1 cellular context compared by ENCODE assay signal in the genomic region with DNA sequence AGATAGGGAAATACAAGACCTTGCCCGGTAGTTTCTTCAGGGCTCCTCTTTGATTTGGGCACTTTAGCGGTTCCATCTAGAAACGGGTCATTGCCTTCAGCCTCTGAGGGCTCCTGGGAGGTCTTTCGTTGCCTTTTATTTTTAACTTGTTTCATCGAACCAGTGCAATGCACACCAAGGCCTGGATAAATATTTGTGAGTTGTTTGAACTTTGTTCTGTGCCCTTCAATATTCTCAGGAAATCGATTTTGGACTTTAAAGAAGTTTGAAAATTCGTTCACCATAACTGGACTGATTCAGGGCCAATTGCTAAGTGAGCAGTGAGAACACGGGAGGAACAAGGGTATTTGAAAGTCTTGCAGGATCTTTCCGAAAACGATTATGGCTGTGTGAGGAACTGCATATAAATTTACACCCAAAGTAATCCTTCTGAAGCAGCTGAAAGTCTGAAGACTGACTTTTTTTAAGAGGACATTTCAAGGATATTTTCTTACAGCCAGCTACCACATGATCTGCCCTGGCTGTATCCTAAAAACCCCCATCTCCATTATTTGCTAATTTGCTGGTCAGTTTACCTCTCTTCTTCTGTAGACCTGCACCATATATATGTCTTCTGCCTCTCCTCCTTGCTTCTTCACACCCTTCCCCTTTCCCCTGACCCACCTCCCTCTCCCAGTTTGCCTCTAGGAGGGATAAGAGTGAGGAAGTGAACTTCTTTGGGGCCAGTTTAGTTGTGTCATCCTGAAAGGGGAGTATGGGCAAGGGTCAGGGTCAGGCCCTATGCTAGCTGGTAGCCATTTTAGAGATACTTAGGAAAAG.
TF ChIP-seq lines count a peak whose summit lies in the region.

No MANE protein-coding gene starts in this region.

TF ChIP-seq in HepG2, 621 proteins besides CTCF, POLR2A, EP300 and RAD21 (continued from another document and continues in another):
- TF ChIP-seq ZNF280D (CRISPR knock-in tag; IDR thresholded peaks at IDR 0.05) (peak; percentile 63; the same call in 1 of the 2 replicates), FOXO4 (CRISPR knock-in tag; conservative IDR thresholded peaks at IDR 0.05) (no peak), ZUFSP (CRISPR knock-in tag; IDR thresholded peaks at IDR 0.05; ENCODE audit: borderline replicate concordance) (no peak), ZFP91 (CRISPR knock-in tag; IDR thresholded peaks at IDR 0.05; ENCODE audit: borderline replicate concordance) (0 out of 2 replicates have a peak, but pooled peaks have one; percentile 27), RBAK (CRISPR knock-in tag; IDR thresholded peaks at IDR 0.05) (no peak), HES4 (CRISPR knock-in tag; IDR thresholded peaks at IDR 0.05; ENCODE audit: borderline replicate concordance) (no peak), AHDC1 (CRISPR knock-in tag; IDR thresholded peaks at IDR 0.05; ENCODE audit: borderline replicate concordance) (peak; percentile 93), REST (IDR thresholded peaks at IDR 0.05; ENCODE audit: borderline replicate concordance in 1 of 2, low read depth in 1 of 2, low read length in 2 of 2) (peak in 1 of 2 experiments; percentile 29; a peak in 1 of 4 replicates), MED8 (CRISPR knock-in tag; IDR thresholded peaks at IDR 0.05; ENCODE audit: insufficient replicate concordance) (no peak), PREB (CRISPR knock-in tag; IDR thresholded peaks at IDR 0.05) (no peak), GABPA (IDR thresholded peaks at IDR 0.05; ENCODE audit: low read depth, low read length) (no peak), GABPA (CRISPR knock-in tag; IDR thresholded peaks at IDR 0.05; ENCODE audit: low read depth) (0 out of 2 replicates have a peak, but pooled peaks have one; percentile 9), ZNF75D (CRISPR knock-in tag; IDR thresholded peaks at IDR 0.05; ENCODE audit: borderline replicate concordance) (no peak), ZNF674 (CRISPR knock-in tag; IDR thresholded peaks at IDR 0.05; ENCODE audit: low read depth) (no peak), MAF1 (CRISPR knock-in tag; IDR thresholded peaks at IDR 0.05; ENCODE audit: borderline replicate concordance) (no peak), MIER2 (CRISPR knock-in tag; IDR thresholded peaks at IDR 0.05) (0 out of 2 replicates have a peak, but pooled peaks have one; percentile 27), ATF1 (CRISPR knock-in tag; IDR thresholded peaks at IDR 0.05) (peak; percentile 30; the same call in 1 of the 2 replicates)
- TF ChIP-seq, protein P1, sequence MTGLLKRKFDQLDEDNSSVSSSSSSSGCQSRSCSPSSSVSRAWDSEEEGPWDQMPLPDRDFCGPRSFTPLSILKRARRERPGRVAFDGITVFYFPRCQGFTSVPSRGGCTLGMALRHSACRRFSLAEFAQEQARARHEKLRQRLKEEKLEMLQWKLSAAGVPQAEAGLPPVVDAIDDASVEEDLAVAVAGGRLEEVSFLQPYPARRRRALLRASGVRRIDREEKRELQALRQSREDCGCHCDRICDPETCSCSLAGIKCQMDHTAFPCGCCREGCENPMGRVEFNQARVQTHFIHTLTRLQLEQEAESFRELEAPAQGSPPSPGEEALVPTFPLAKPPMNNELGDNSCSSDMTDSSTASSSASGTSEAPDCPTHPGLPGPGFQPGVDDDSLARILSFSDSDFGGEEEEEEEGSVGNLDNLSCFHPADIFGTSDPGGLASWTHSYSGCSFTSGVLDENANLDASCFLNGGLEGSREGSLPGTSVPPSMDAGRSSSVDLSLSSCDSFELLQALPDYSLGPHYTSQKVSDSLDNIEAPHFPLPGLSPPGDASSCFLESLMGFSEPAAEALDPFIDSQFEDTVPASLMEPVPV (CRISPR knock-in tag; IDR thresholded peaks at IDR 0.05), result no peak
